ENCODE assay signal across 19 cellular contexts in the genomic region with DNA sequence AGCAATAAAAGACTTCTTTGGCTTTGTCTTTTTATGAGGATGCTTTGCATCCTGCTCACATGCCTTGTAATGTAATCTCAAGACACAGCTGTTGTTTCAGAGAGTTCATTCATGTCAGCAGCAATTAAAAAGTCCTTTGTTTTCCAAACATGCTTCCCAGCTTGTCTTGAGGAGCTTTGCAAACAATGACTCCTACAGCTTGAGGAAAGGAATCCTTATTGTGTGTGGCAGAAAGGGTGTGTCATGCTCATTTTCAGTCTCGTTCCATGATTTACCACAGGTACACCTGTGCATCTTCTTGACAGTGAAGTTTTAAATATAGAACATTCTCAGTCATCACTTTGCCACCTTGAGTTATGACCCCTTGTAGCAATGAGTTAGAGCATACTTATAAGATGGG.
A peak's percentile ranks its signal among the peaks of the same experiment; 100 is the strongest.
DNase-seq lines count a peak whose midpoint lies in the region; ATAC-seq, FAIRE-seq and TF ChIP-seq lines count a peak whose summit lies in the region.
"Had no signal": no experiment of that assay in that cellular context is flagged by ENCODE, and none has a peak within 500 bp of the region (broad histone marks: within the 10 kb centered on the region; RNA-seq: fewer than 3 reads in every experiment).

No MANE protein-coding gene starts in this region.

- POLR2A ChIA-PET in naive thymus-derived CD4-positive, alpha-beta T cell (lab: Charles Lee), result no interaction called here

- H3K9me3 ChIP-seq in endodermal cell (ENCODE audit: control insufficient read depth, low read length) (no peaks in the 10 kb centered on the region), keratinocyte (ENCODE audit: control insufficient read depth, low read depth, low read length) (no peaks in the 10 kb centered on the region)
- H3K9me3 ChIP-seq in naive thymus-derived CD4-positive, alpha-beta T cell (ENCODE audit: control insufficient read depth in 2 of 3, low read length in 3 of 3), result no peaks in the 10 kb centered on the region
- H3K9me3 ChIP-seq: SJSA1 had no signal

- ATAC-seq in GM19351 (IDR thresholded peaks at IDR 0.05; ENCODE audit: unreplicated experiment), result no peak
- no peak for ATAC-seq in HG03378 (IDR thresholded peaks at IDR 0.05; ENCODE audit: unreplicated experiment)
- ATAC-seq in naive thymus-derived CD4-positive, alpha-beta T cell, result no peak
- ATAC-seq: HepG2 had no signal

- H3K9ac ChIP-seq in endodermal cell (ENCODE audit: extremely low read depth, low read length, poor library complexity, severe bottlenecking) (peak overlapping the region; percentile 61), keratinocyte (ENCODE audit: control insufficient read depth, extremely low read depth, insufficient read depth, low read length) (no peak overlapping the region)

- FAIRE-seq in keratinocyte (lab: Jason Lieb, UNC) (peak; percentile 20), urothelium cell line (lab: Jason Lieb, UNC) (no peak)
- FAIRE-seq: GM12891, GM18507, HepG2 had no signal

- TF ChIP-seq CTCF in endodermal cell (conservative IDR thresholded peaks at IDR 0.05) (no peak), keratinocyte (optimal IDR thresholded peaks at IDR 0.05 in 1 of 3, IDR thresholded peaks at IDR 0.05 in 1 of 3, conservative IDR thresholded peaks at IDR 0.05 in 1 of 3; ENCODE audit: extremely low read depth in 1 of 3, insufficient read depth in 2 of 3, low read length in 3 of 3) (no peak)

- intact Hi-C loops in naive thymus-derived CD4-positive, alpha-beta T cell (cut with micrococcal nuclease), result no loop called here

- H3K9me3 Mint-ChIP-seq in endodermal cell, result peaks cover 3% of the 10 kb centered on the region
- H3K9me3 Mint-ChIP-seq in naive thymus-derived CD4-positive, alpha-beta T cell, result peaks cover 0 to 2% (median 0%) of the 10 kb centered on the region in 11 donors

- dilution Hi-C loops in keratinocyte (cut with MboI; ENCODE audit: extremely low pct_ligation_motif_present, low sequenced_read_pairs), result no loop called here

- no peak overlapping the region for H3K27ac Mint-ChIP-seq in endodermal cell
- H3K27ac Mint-ChIP-seq in naive thymus-derived CD4-positive, alpha-beta T cell, result no peak overlapping the region

- H3K4me3 Mint-ChIP-seq in endodermal cell, result no peak overlapping the region
- no peak overlapping the region for H3K4me3 Mint-ChIP-seq in naive thymus-derived CD4-positive, alpha-beta T cell

- H3K27me3 ChIP-seq in endodermal cell (ENCODE audit: control insufficient read depth, insufficient read depth, low read length, poor library complexity, severe bottlenecking), result no peaks in the 10 kb centered on the region
- H3K27me3 ChIP-seq in keratinocyte (ENCODE audit: control insufficient read depth, extremely low read depth, insufficient read depth, low read length), result no peaks in the 10 kb centered on the region
- H3K27me3 ChIP-seq in naive thymus-derived CD4-positive, alpha-beta T cell (ENCODE audit: control insufficient read depth in 2 of 2, insufficient read depth in 2 of 2, low read length in 2 of 2), result no peaks in the 10 kb centered on the region
- H3K27me3 ChIP-seq: SJSA1 had no signal

- DNase-seq in NCI-H69 (lab: John Stamatoyannopoulos, UW) (peak; percentile 26), endodermal cell (no peak), keratinocyte (ENCODE audit: low read depth, low spot score) (no peak), urothelium cell line (ENCODE audit: low spot score) (peak; percentile 8)
- DNase-seq in naive thymus-derived CD4-positive, alpha-beta T cell, result no peak
- DNase-seq: DMS 273 treated with DMSO at 0.1 percent for 48 hours, GDM1, GOT3, KG1, NCI-H1092, NCI-H2081 treated with DMSO at 0.1 percent for 48 hours, NCI-H345 had no signal

- no peak overlapping the region for H2AFZ ChIP-seq in keratinocyte (ENCODE audit: control insufficient read depth, low read length)

- no peaks in the 10 kb centered on the region for H3K27me3 Mint-ChIP-seq in endodermal cell (ENCODE audit: insufficient read depth)
- no peaks in the 10 kb centered on the region for H3K27me3 Mint-ChIP-seq in naive thymus-derived CD4-positive, alpha-beta T cell

- H3K36me3 ChIP-seq in endodermal cell (ENCODE audit: control insufficient read depth, insufficient read depth, low read length) (peaks cover 17% of the 10 kb centered on the region), keratinocyte (ENCODE audit: control insufficient read depth in 2 of 2, extremely low read depth in 1 of 2, insufficient read depth in 2 of 2, low read length in 2 of 2) (no peaks in the 10 kb centered on the region)
- H3K36me3 ChIP-seq in naive thymus-derived CD4-positive, alpha-beta T cell (ENCODE audit: control insufficient read depth in 2 of 3, insufficient read depth in 3 of 3, low read length in 3 of 3), result no peaks in the 10 kb centered on the region
- H3K36me3 ChIP-seq: SJSA1 had no signal

- H3K27ac ChIP-seq in endodermal cell (ENCODE audit: low read depth, low read length) (no peak overlapping the region), keratinocyte (ENCODE audit: control insufficient read depth, insufficient read depth, low read length) (no peak overlapping the region)
- no peak overlapping the region for H3K27ac ChIP-seq in naive thymus-derived CD4-positive, alpha-beta T cell (ENCODE audit: low read depth, low read length)
- H3K27ac ChIP-seq: C4-2B, SJSA1 had no signal

- no peak overlapping the region for H3K4me2 ChIP-seq in keratinocyte (ENCODE audit: control insufficient read depth, extremely low read depth, insufficient read depth, low read depth, low read length)

- H3K36me3 Mint-ChIP-seq in endodermal cell (ENCODE audit: low read depth), result peaks cover 2% of the 10 kb centered on the region
- H3K36me3 Mint-ChIP-seq in naive thymus-derived CD4-positive, alpha-beta T cell, result no peaks in the 10 kb centered on the region

- CTCF ChIA-PET in naive thymus-derived CD4-positive, alpha-beta T cell (lab: Charles Lee), result no interaction called here

- no peaks in the 10 kb centered on the region for H4K20me1 ChIP-seq in keratinocyte (ENCODE audit: control insufficient read depth, extremely low read depth, insufficient read depth, low read length)

- no peaks in the 10 kb centered on the region for H3K9me1 ChIP-seq in keratinocyte (ENCODE audit: control insufficient read depth, extremely low read depth, insufficient read depth, low read length)

- H3K4me1 ChIP-seq in endodermal cell (ENCODE audit: control insufficient read depth, insufficient read depth, low read length), result peaks cover 7% of the 10 kb centered on the region
- no peaks in the 10 kb centered on the region for H3K4me1 ChIP-seq in keratinocyte (ENCODE audit: control insufficient read depth, extremely low read depth, insufficient read depth, low read length)
- no peaks in the 10 kb centered on the region for H3K4me1 ChIP-seq in naive thymus-derived CD4-positive, alpha-beta T cell (ENCODE audit: control insufficient read depth in 2 of 2, insufficient read depth in 2 of 2, low read length in 2 of 2)
- H3K4me1 ChIP-seq: SJSA1 had no signal

- 79% methylated on average over 1 of the region's 1 CpG; no CpG with 5 or more reads in 1 of the 2 experiments for WGBS in endodermal cell (ENCODE audit: insufficient coverage in 1 of 2, insufficient read length in 1 of 2), 2 experiments

- H3K4me3 ChIP-seq in endodermal cell (ENCODE audit: low read length) (peak overlapping the region; percentile 79), keratinocyte (ENCODE audit: control insufficient read depth in 2 of 3, extremely low read depth in 1 of 3, insufficient read depth in 2 of 3, low read depth in 1 of 3, low read length in 3 of 3) (no peak overlapping the region)
- H3K4me3 ChIP-seq in naive thymus-derived CD4-positive, alpha-beta T cell (ENCODE audit: low read length), result no peak overlapping the region
- H3K4me3 ChIP-seq: SJSA1 had no signal

- peaks cover 38% of the 10 kb centered on the region for H3K4me1 Mint-ChIP-seq in endodermal cell
- H3K4me1 Mint-ChIP-seq in naive thymus-derived CD4-positive, alpha-beta T cell, result no peaks in the 10 kb centered on the region

- H3K79me2 ChIP-seq in keratinocyte (ENCODE audit: control insufficient read depth, insufficient read depth, low read length), result no peaks in the 10 kb centered on the region

Comparison
In these comparisons a context has a peak if more than half of its experiments do, and no peak if none do; other contexts are left out.
1. DNase-seq: peak in NCI-H69 (single experiment) and urothelium cell line (single experiment); none in endodermal cell (single experiment), keratinocyte (single experiment) and naive thymus-derived CD4-positive, alpha-beta T cell (0 of 9).